9 cellular contexts compared by ENCODE assay signal in the genomic region with DNA sequence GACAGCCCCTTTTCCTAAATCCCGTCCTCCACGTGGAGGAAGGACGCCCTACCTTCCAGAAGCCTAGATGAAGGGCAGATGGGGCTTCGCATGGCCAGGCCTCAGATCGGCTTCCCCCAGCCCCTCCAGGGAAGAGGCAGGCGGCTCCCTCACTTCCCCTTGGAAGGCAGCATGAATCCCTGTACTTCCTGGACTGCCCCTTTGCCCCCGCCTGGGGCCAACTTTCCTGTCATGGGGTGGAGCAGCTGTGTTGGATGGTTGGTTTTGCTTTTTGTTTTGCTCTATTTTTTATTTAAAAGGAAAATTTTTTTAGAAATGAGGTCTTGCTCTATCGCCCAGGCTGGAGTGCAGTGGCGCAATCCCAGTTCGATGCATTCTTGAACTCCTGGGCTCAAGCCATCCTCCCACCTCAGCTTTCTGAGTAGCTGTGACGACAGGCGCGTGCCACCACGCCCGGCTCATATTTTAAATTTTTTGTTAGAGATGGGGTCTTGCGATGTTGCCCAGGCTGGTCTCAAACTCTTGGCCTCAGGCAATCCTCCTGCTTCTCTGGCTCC. TPM values are rescaled to one million over a fixed set of nuclear protein-coding genes. Genes with fewer than 3 reads are reported as not detected.
DNase-seq lines count a peak whose midpoint lies in the region; ATAC-seq and TF ChIP-seq lines count a peak whose summit lies in the region.
"Had no signal": no experiment of that assay in that cellular context is flagged by ENCODE, and none has a peak within 500 bp of the region (broad histone marks: within the 10 kb centered on the region; RNA-seq: fewer than 3 reads in every experiment).

No MANE protein-coding gene starts in this region.

- in situ Hi-C loops in mammary epithelial cell (cut with MboI; ENCODE audit: low sequenced_read_pairs in 2 of 2), result no loop called here

- H3K9me3 ChIP-seq in HUES48 (ENCODE audit: control insufficient read depth, insufficient read depth, low read length), result no peaks in the 10 kb centered on the region
- H3K9me3 ChIP-seq in mammary epithelial cell (replicated peaks; ENCODE audit: insufficient read depth, low read length), result no peaks in the 10 kb centered on the region

- 0 out of 2 replicates have a peak, but pooled peaks cover 3% of the 10 kb centered on the region for H3K36me3 ChIP-seq in HUES48 (ENCODE audit: control insufficient read depth, insufficient read depth, low read length)
- no peaks in the 10 kb centered on the region for H3K36me3 ChIP-seq in mammary epithelial cell (ENCODE audit: insufficient read depth, low read length)

- WGBS in mammary epithelial cell (ENCODE audit: low coverage, missing lambda C conversion rate), result 39% methylated on average over 16 of the region's 16 CpGs

- dilution Hi-C loops in mammary epithelial cell (cut with HindIII; ENCODE audit: low sequenced_read_pairs), result no loop called here

- peak overlapping the region; percentile 7 for H3K4me2 ChIP-seq in mammary epithelial cell (ENCODE audit: insufficient read depth, low read depth, low read length)

- H4K20me1 ChIP-seq in mammary epithelial cell (ENCODE audit: insufficient read depth, low read length), result no peaks in the 10 kb centered on the region

- DNase-seq in mammary epithelial cell (peak; percentile 31), left lobe of liver (ENCODE audit: low spot score) (peak; percentile 73), Ammon's horn (ENCODE audit: low spot score) (no peak), NCI-H1417 treated with DMSO at 0.1 percent for 48 hours (lab: John Stamatoyannopoulos, UW) (no peak), LoVo (ENCODE audit: low spot score) (no peak)
- no peak for DNase-seq in stimulated activated CD4-positive, alpha-beta T cell treated with anti-CD3 and anti-CD28 coated beads, Interleukin-4, amount 100 ng/mL, for 4 hours
- DNase-seq: activated T-cell treated with anti-CD3 and anti-CD28 coated beads, Interleukin-2, amount 50 U/mL, for 72 hours had no signal

- no peak overlapping the region; the same call in 1 of the 2 replicates for H3K9ac ChIP-seq in HUES48 (ENCODE audit: low read depth, low read length)
- H3K9ac ChIP-seq in mammary epithelial cell (ENCODE audit: insufficient read depth, low read length), result no peak overlapping the region

- peak; percentile 38 for ATAC-seq in left lobe of liver
- ATAC-seq: activated T-cell treated with anti-CD3 and anti-CD28 coated beads, Interleukin-2, amount 50 U/mL, for 72 hours had no signal

- H3K27ac ChIP-seq in HUES48 (ENCODE audit: low read depth, low read length) (peak overlapping the region; percentile 73), mammary epithelial cell (ENCODE audit: insufficient read depth, low read depth, low read length) (peak overlapping the region; percentile 38), temporal lobe (ENCODE audit: low read depth, low read length) (peak overlapping the region; percentile 77)

- intact Hi-C loops in mammary epithelial cell (cut with micrococcal nuclease), result no loop called here

- peaks cover 17% of the 10 kb centered on the region; the same call in 1 of the 2 replicates for H3K4me1 ChIP-seq in HUES48 (ENCODE audit: control insufficient read depth, insufficient read depth, low read length)
- peaks cover 77% of the 10 kb centered on the region for H3K4me1 ChIP-seq in mammary epithelial cell (ENCODE audit: insufficient read depth, low read length)

- H3K4me3 ChIP-seq in HUES48 (ENCODE audit: low read depth, low read length) (0 out of 2 replicates have a peak overlapping the region, but pooled peaks have one; percentile 12), mammary epithelial cell (replicated peaks in 1 of 3; ENCODE audit: insufficient read depth in 1 of 3, low read depth in 2 of 3, low read length in 3 of 3) (no peak overlapping the region)

- peaks cover 20% of the 10 kb centered on the region for H3K79me2 ChIP-seq in mammary epithelial cell (ENCODE audit: insufficient read depth, low read length)

- BruUV-seq in mammary epithelial cell (replicated peaks; lab: Mats Ljungman, UMichigan), result TSS peak; percentile 6

- H3K27me3 ChIP-seq in HUES48 (ENCODE audit: control insufficient read depth, insufficient read depth, low read length) (no peaks in the 10 kb centered on the region), mammary epithelial cell (ENCODE audit: insufficient read depth, low read length) (no peaks in the 10 kb centered on the region)

- TF ChIP-seq CTCF in mammary epithelial cell (conservative IDR thresholded peaks at IDR 0.05 in 1 of 2, IDR thresholded peaks at IDR 0.05 in 1 of 2; ENCODE audit: extremely low read depth in 1 of 2, insufficient read depth in 1 of 2, low read depth in 1 of 2, low read length in 2 of 2), result no peak

- no peak overlapping the region for H2AFZ ChIP-seq in mammary epithelial cell (ENCODE audit: low read depth, low read length)

- CTCF ChIA-PET in mammary epithelial cell (lab: Charles Lee; ENCODE audit: low non-redundant PET), result no interaction called here

RNA-seq across cellular contexts. Expression of a gene that starts 27.2 kb away (rescaled TPM):
- total RNA-seq in mammary epithelial cell, result 10 to 100 TPM; 21.0 to 35.1 TPM
- 10.4 TPM for polyA plus RNA-seq in mammary epithelial cell
- polyA minus RNA-seq in mammary epithelial cell, result 23.3 TPM
- 10.3 TPM for total RNA-seq in left lobe of liver
- total RNA-seq in temporal lobe, result 12.3 TPM

Comparison
In these comparisons a context has a peak if more than half of its experiments do, and no peak if none do; other contexts are left out.
1. DNase-seq: peak in mammary epithelial cell (single experiment) and left lobe of liver (single experiment); none in Ammon's horn (single experiment), stimulated activated CD4-positive, alpha-beta T cell treated with anti-CD3 and anti-CD28 coated beads, Interleukin-4, amount 100 ng/mL, for 4 hours (0 of 2), NCI-H1417 treated with DMSO at 0.1 percent for 48 hours (single experiment) and LoVo (single experiment).
2. Peak in every context shown above with its lines, with median percentiles within 50 percentile points of each other: H3K27ac ChIP-seq.